9 cellular contexts compared by ENCODE assay signal in the genomic region with DNA sequence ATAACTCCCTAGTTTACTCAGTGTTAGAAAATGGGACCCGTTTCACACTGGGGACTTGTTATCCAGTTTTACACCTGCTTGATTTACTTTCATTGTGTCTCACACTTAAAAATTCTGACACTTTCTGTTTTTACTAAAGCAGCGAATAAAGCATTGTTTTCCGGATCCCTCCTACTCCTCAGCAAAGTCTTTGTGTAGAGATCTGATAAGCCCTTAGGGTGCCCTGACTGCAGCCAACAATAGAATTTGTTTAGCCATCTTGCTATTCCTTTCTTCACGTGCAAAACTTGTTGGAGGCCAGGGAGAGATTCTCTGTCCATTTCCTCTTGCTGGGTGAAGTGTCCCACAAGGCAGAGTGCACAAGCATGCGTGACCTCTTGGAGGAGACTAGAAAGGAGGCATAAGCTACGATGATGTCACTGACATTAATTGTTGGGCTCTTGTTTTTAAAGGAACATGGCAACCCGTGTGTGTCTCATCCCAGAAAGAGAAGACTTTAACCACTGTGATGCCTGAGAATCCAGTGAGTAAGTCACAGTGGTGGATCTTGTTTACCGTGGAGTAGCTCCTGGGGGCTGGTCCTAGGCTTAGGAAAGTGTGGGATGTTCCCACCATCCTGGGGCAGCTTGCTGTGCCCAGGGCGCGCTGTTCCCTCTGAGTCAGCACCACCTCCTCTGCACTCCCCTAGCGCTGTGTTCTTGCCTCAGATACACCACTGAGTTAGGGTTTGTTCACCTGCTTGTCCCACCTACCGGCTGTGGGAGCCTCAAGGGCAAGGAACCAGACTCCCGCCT. TPM values are rescaled to one million over a fixed set of nuclear protein-coding genes. Genes with fewer than 3 reads are reported as not detected.
DNase-seq lines count a peak whose midpoint lies in the region; ATAC-seq, FAIRE-seq and TF ChIP-seq lines count a peak whose summit lies in the region.
"Had no signal": no experiment of that assay in that cellular context is flagged by ENCODE, and none has a peak within 500 bp of the region (broad histone marks: within the 10 kb centered on the region; RNA-seq: fewer than 3 reads in every experiment).

No MANE protein-coding gene starts in this region.

- no peaks in the 10 kb centered on the region for H3K9me3 ChIP-seq in CD4-positive, alpha-beta T cell (ENCODE audit: control insufficient read depth, low read length)
- H3K9me3 ChIP-seq in esophagus squamous epithelium = no peaks in the 10 kb centered on the region

- no peak for DNase-seq in CD4-positive, alpha-beta T cell
- DNase-seq in RCC 7860 (ENCODE audit: low spot score) (peak; percentile 99), esophagus squamous epithelium (lab: John Stamatoyannopoulos, UW) (no peak), posterior cingulate gyrus (peak in 6 of 10 donors; percentile 54 to 94 (median 80)), GF-D8 (lab: John Stamatoyannopoulos, UW) (no peak), NCI-H2029 treated with DMSO at 0.1 percent for 48 hours (lab: John Stamatoyannopoulos, UW) (no peak)
- DNase-seq in activated CD8-positive, alpha-beta T cell treated with anti-CD3 and anti-CD28 coated beads, Interleukin-2, amount 10 ng/mL, durations not matched to agents 7 days and 5 days = no peak
- DNase-seq: NCI-H748 treated with DMSO at 0.1 percent for 48 hours had no signal

- no peaks in the 10 kb centered on the region for H3K36me3 ChIP-seq in esophagus squamous epithelium

- H3K4me3 Mint-ChIP-seq in CD4-positive, alpha-beta T cell = no peak overlapping the region
- no peak overlapping the region for H3K4me3 Mint-ChIP-seq in activated CD8-positive, alpha-beta T cell treated with anti-CD3 and anti-CD28 coated beads, Interleukin-2, amount 10 ng/mL, durations not matched to agents 7 days and 5 days

- H3K27ac ChIP-seq in CD4-positive, alpha-beta T cell (ENCODE audit: low read depth, low read length) = no peak overlapping the region
- H3K27ac ChIP-seq in esophagus squamous epithelium = peak overlapping the region; percentile 70 to 83 (median 78)

- POLR2A ChIA-PET in CD4-positive, alpha-beta T cell (lab: Charles Lee) = no interaction called here
- POLR2A ChIA-PET in activated CD8-positive, alpha-beta T cell treated with anti-CD3 and anti-CD28 coated beads, Interleukin-2, amount 10 ng/mL, durations not matched to agents 7 days and 5 days (lab: Charles Lee) = no interaction called here

- peaks cover 67% of the 10 kb centered on the region for H3K4me1 Mint-ChIP-seq in CD4-positive, alpha-beta T cell (ENCODE audit: low read depth)
- H3K4me1 Mint-ChIP-seq in activated CD8-positive, alpha-beta T cell treated with anti-CD3 and anti-CD28 coated beads, Interleukin-2, amount 10 ng/mL, durations not matched to agents 7 days and 5 days (ENCODE audit: low read depth) = peaks cover 42% of the 10 kb centered on the region

- no peaks in the 10 kb centered on the region for H3K27me3 Mint-ChIP-seq in CD4-positive, alpha-beta T cell
- H3K27me3 Mint-ChIP-seq in activated CD8-positive, alpha-beta T cell treated with anti-CD3 and anti-CD28 coated beads, Interleukin-2, amount 10 ng/mL, durations not matched to agents 7 days and 5 days (ENCODE audit: low read depth) = no peaks in the 10 kb centered on the region

- H3K4me3 ChIP-seq in esophagus squamous epithelium = no peak overlapping the region

- ATAC-seq in CD4-positive, alpha-beta T cell (ENCODE audit: poor library complexity) = no peak
- ATAC-seq in GM18511 (IDR thresholded peaks at IDR 0.05; ENCODE audit: unreplicated experiment) = no peak
- no peak for ATAC-seq in activated CD8-positive, alpha-beta T cell treated with anti-CD3 and anti-CD28 coated beads, Interleukin-2, amount 10 ng/mL, durations not matched to agents 7 days and 5 days

- peak overlapping the region; percentile 78 for H3K27ac Mint-ChIP-seq in CD4-positive, alpha-beta T cell
- H3K27ac Mint-ChIP-seq in activated CD8-positive, alpha-beta T cell treated with anti-CD3 and anti-CD28 coated beads, Interleukin-2, amount 10 ng/mL, durations not matched to agents 7 days and 5 days = no peak overlapping the region

- intact Hi-C loops in CD4-positive, alpha-beta T cell (cut with DNase I, micrococcal nuclease) = loop anchor here in 1 of 2 experiments (10.0 kb wide), 1 partner anchor 97 kb away; no protein-coding TSS in a partner anchor
- intact Hi-C loops in esophagus squamous epithelium (cut with DNase I) = no loop called here
- intact Hi-C loops in posterior cingulate gyrus (cut with DNase I) = no loop called here

- H3K36me3 Mint-ChIP-seq in CD4-positive, alpha-beta T cell (ENCODE audit: low read depth) = no peaks in the 10 kb centered on the region
- peaks cover 24% of the 10 kb centered on the region for H3K36me3 Mint-ChIP-seq in activated CD8-positive, alpha-beta T cell treated with anti-CD3 and anti-CD28 coated beads, Interleukin-2, amount 10 ng/mL, durations not matched to agents 7 days and 5 days (ENCODE audit: low read depth)

- peaks cover 31 to 72% (median 42%) of the 10 kb centered on the region in 3 donors for H3K4me1 ChIP-seq in esophagus squamous epithelium

- WGBS in esophagus squamous epithelium, 2 donors = 45 to 49% methylated on average over 7 to 11 of the region's 13 CpGs

- H3K27me3 ChIP-seq in CD4-positive, alpha-beta T cell (ENCODE audit: control insufficient read depth, insufficient read depth, low read length) = no peaks in the 10 kb centered on the region
- no peaks in the 10 kb centered on the region for H3K27me3 ChIP-seq in esophagus squamous epithelium

- no peaks in the 10 kb centered on the region for H3K9me3 Mint-ChIP-seq in CD4-positive, alpha-beta T cell
- H3K9me3 Mint-ChIP-seq in activated CD8-positive, alpha-beta T cell treated with anti-CD3 and anti-CD28 coated beads, Interleukin-2, amount 10 ng/mL, durations not matched to agents 7 days and 5 days (ENCODE audit: insufficient read depth) = no peaks in the 10 kb centered on the region

- peak; percentile 93 for FAIRE-seq in RCC 7860 (lab: Jason Lieb, UNC)

- CTCF ChIA-PET in CD4-positive, alpha-beta T cell (lab: Charles Lee) = no interaction called here
- CTCF ChIA-PET in activated CD8-positive, alpha-beta T cell treated with anti-CD3 and anti-CD28 coated beads, Interleukin-2, amount 10 ng/mL, durations not matched to agents 7 days and 5 days (lab: Charles Lee) = no interaction called here

- TF ChIP-seq POLR2A in esophagus squamous epithelium (IDR thresholded peaks at IDR 0.05) = no peak

- TF ChIP-seq CTCF in CD4-positive, alpha-beta T cell (IDR thresholded peaks at IDR 0.05) = no peak
- no peak for TF ChIP-seq CTCF in esophagus squamous epithelium (IDR thresholded peaks at IDR 0.05)

RNA-seq across cellular contexts. Expression of gene MICAL2, which starts 27.7 kb away (rescaled TPM):
- total RNA-seq in CD4-positive, alpha-beta T cell = 10 to 100 TPM; 12.8 to 14.1 TPM
- 10 to 100 TPM; 10.1 to 49.0 (median 19.8) TPM for total RNA-seq in esophagus squamous epithelium
- total RNA-seq in activated CD8-positive, alpha-beta T cell treated with anti-CD3 and anti-CD28 coated beads, Interleukin-2, amount 10 ng/mL, durations not matched to agents 7 days and 5 days = 10 to 100 TPM; 34.9 to 37.5 TPM

Comparison
In these comparisons a context has a peak if more than half of its experiments do, and no peak if none do; other contexts are left out.
1. DNase-seq: peak in RCC 7860 (single experiment) and posterior cingulate gyrus (6 of 10); none in CD4-positive, alpha-beta T cell (0 of 10), esophagus squamous epithelium (single experiment), GF-D8 (single experiment), activated CD8-positive, alpha-beta T cell treated with anti-CD3 and anti-CD28 coated beads, Interleukin-2, amount 10 ng/mL, durations not matched to agents 7 days and 5 days (single experiment) and NCI-H2029 treated with DMSO at 0.1 percent for 48 hours (single experiment).